ENCODE assay signal across 21 cellular contexts in the genomic region with DNA sequence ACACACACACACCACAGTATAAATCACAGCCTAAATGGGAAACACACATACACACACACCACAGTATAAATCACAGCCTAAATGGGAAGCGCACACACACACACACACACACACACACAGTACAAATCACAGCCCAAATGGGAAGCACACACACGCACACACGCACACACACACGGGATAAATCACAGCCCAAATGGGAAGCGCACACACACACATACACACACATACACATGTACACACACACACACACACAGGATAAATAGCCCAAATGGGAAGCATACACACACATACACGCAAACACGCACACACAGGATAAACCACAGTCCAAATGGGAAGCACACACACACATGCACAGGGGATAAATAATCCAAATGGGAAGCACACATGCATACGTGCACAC.
"Had no signal": no experiment of that assay in that cellular context is flagged by ENCODE, and none has a peak within 500 bp of the region (broad histone marks: within the 10 kb centered on the region; RNA-seq: fewer than 3 reads in every experiment).

No MANE protein-coding gene starts in this region.

- H3K27me3 ChIP-seq: breast epithelium, heart left ventricle, ovary, right lobe of liver, testis, transverse colon had no signal

- H3K27ac Mint-ChIP-seq: activated naive CD4-positive, alpha-beta T cell treated with anti-CD3 and anti-CD28 coated beads for 36 hours; activated T-helper 1 cell treated with anti-CD3 and anti-CD28 coated beads, Interleukin-12 subunit alpha, Interleukin-12 subunit beta, Interleukin-2, Interleukin-4 antibody, amounts not matched to agents 30 ng/mL and 10 ng/mL and 1 ng/mL, durations not matched to agents 14 hours and 24 hours and 36 hours; natural killer cell treated with Interleukin-12 subunit alpha and Interleukin-12 subunit beta and Interleukin-15 and Interleukin-18, amount 100 ng/mL, for 72 hours; progenitor cell of endocrine pancreas had no signal

- H3K9me3 Mint-ChIP-seq: activated naive CD4-positive, alpha-beta T cell treated with anti-CD3 and anti-CD28 coated beads for 36 hours; activated T-helper 1 cell treated with anti-CD3 and anti-CD28 coated beads, Interleukin-12 subunit alpha, Interleukin-12 subunit beta, Interleukin-2, Interleukin-4 antibody, amounts not matched to agents 30 ng/mL and 10 ng/mL and 1 ng/mL, durations not matched to agents 14 hours and 24 hours and 36 hours; effector memory CD8-positive, alpha-beta T cell; natural killer cell treated with Interleukin-12 subunit alpha and Interleukin-12 subunit beta and Interleukin-15 and Interleukin-18, amount 100 ng/mL, for 72 hours had no signal

- ATAC-seq: effector memory CD8-positive, alpha-beta T cell; heart left ventricle; mucosa of descending colon; natural killer cell treated with Interleukin-12 subunit alpha and Interleukin-12 subunit beta and Interleukin-15 and Interleukin-18, amount 100 ng/mL, for 72 hours; stimulated activated naive CD8-positive, alpha-beta T cell treated with anti-CD3 and anti-CD28 coated beads, Interleukin-15, Interleukin-2, amounts not matched to agents 100 U/mL and 50 U/mL, for 24 hours had no signal

- H3K4me3 ChIP-seq: coronary artery, heart left ventricle, lung, mucosa of descending colon, ovary, right lobe of liver, testis, transverse colon had no signal

- DNase-seq: activated CD4-positive, alpha-beta T cell treated with anti-CD3 and anti-CD28 coated beads for 48 hours; activated CD4-positive, alpha-beta T cell treated with anti-CD3 and anti-CD28 coated beads, Interleukin-2, amount 50 U/mL, for 48 hours; activated CD8-positive, alpha-beta memory T cell treated with anti-CD3 and anti-CD28 coated beads for 24 hours; activated effector memory CD4-positive, alpha-beta T cell treated with anti-CD3 and anti-CD28 coated beads, Interleukin-2, amount 50 U/mL, for 16 hours; activated naive CD4-positive, alpha-beta T cell treated with anti-CD3 and anti-CD28 coated beads for 36 hours; amygdala; effector memory CD8-positive, alpha-beta T cell; mucosa of descending colon; right lobe of liver; stimulated activated CD4-positive, alpha-beta T cell treated with anti-CD3 and anti-CD28 coated beads, Interleukin-2, amount 100 ng/mL, for 48 hours; stimulated activated naive CD8-positive, alpha-beta T cell treated with anti-CD3 and anti-CD28 coated beads, Interleukin-15, Interleukin-2, amounts not matched to agents 100 U/mL and 50 U/mL, for 24 hours; testis; transverse colon had no signal

- H3K36me3 Mint-ChIP-seq: natural killer cell treated with Interleukin-12 subunit alpha and Interleukin-12 subunit beta and Interleukin-15 and Interleukin-18, amount 100 ng/mL, for 72 hours had no signal

- H3K36me3 ChIP-seq: breast epithelium, heart left ventricle, ovary, right lobe of liver, transverse colon had no signal

- H3K27ac ChIP-seq: coronary artery, heart left ventricle, right lobe of liver, testis had no signal

- H3K4me1 ChIP-seq: breast epithelium, heart left ventricle, right lobe of liver, transverse colon had no signal

- H3K27me3 Mint-ChIP-seq: progenitor cell of endocrine pancreas had no signal

- H3K4me3 Mint-ChIP-seq: activated naive CD4-positive, alpha-beta T cell treated with anti-CD3 and anti-CD28 coated beads for 36 hours; activated T-helper 1 cell treated with anti-CD3 and anti-CD28 coated beads, Interleukin-12 subunit alpha, Interleukin-12 subunit beta, Interleukin-2, Interleukin-4 antibody, amounts not matched to agents 30 ng/mL and 10 ng/mL and 1 ng/mL, durations not matched to agents 14 hours and 24 hours and 36 hours; effector memory CD8-positive, alpha-beta T cell; natural killer cell treated with Interleukin-12 subunit alpha and Interleukin-12 subunit beta and Interleukin-15 and Interleukin-18, amount 100 ng/mL, for 72 hours had no signal

- H3K9me3 ChIP-seq: breast epithelium, heart left ventricle, mucosa of descending colon, ovary, right lobe of liver, testis, transverse colon had no signal
